Comparison of ENCODE assay signal across 1 cellular context in the genomic region with DNA sequence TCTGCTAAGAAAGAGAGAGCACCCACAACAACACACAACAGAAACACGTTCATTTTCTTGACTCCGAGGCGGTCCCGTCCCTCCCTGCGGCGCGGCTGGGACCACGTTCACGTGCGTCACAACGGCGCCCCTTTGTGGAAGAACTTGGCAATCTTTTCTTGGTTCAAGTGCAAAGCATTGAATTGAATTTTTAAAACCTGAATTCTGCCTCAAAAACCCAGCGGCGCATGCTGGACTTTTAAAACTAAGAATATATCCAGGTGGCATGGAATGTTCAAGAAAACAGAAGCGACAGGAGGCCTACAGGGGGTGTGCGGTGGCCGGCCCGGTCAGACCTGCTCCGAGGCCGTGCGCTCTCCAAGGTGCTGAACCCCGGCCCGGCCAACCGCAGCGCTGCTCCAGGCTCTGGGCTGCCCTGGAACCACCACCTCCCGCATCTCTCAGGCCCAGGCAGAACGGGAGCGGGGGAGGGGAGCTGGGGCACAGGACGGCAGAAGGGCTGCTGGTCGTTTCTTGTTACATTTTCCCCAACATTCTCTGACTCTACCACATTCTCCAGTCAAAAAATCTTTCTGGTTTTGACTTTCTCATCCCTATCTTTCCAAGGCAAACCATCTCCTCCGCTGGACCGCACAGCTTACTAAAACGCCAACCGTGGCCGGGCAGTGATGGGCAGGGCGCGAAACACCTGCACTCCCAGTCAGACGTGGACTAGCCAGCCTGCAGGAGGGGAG.
A peak's percentile ranks its signal among the peaks of the same experiment; 100 is the strongest.
TF ChIP-seq lines count a peak whose summit lies in the region.

No MANE protein-coding gene starts in this region.

TF ChIP-seq in HepG2, 621 proteins besides CTCF, POLR2A, EP300 and RAD21 (continued from another document and continues in another):
- TF ChIP-seq ZBTB21 (CRISPR knock-in tag; IDR thresholded peaks at IDR 0.05) (no peak; the same call in 1 of the 2 replicates), HNRNPUL1 (IDR thresholded peaks at IDR 0.05; ENCODE audit: low read depth, low read length) (no peak), HIVEP1 (CRISPR knock-in tag; IDR thresholded peaks at IDR 0.05) (peak; percentile 61), ZNF260 (CRISPR knock-in tag; IDR thresholded peaks at IDR 0.05; ENCODE audit: borderline replicate concordance, low read depth) (no peak), ZNF883 (CRISPR knock-in tag; IDR thresholded peaks at IDR 0.05; ENCODE audit: not compliant biosample characterization) (peak; percentile 76), ZKSCAN5 (CRISPR knock-in tag; IDR thresholded peaks at IDR 0.05) (no peak), PCBP1 (IDR thresholded peaks at IDR 0.05; ENCODE audit: borderline replicate concordance, low read depth, low read length) (no peak), ZNF441 (CRISPR knock-in tag; IDR thresholded peaks at IDR 0.05; ENCODE audit: borderline replicate concordance) (peak; percentile 96), ZNF720 (CRISPR knock-in tag; IDR thresholded peaks at IDR 0.05) (no peak), NFYC (CRISPR knock-in tag; IDR thresholded peaks at IDR 0.05) (no peak), ZKSCAN8 (CRISPR knock-in tag; IDR thresholded peaks at IDR 0.05; ENCODE audit: borderline replicate concordance) (0 out of 2 replicates have a peak, but pooled peaks have one; percentile 38), RBFOX2 (IDR thresholded peaks at IDR 0.05; ENCODE audit: low read depth, low read length) (peak; percentile 49; the same call in 1 of the 2 replicates), ZNF737 (CRISPR knock-in tag; IDR thresholded peaks at IDR 0.05; ENCODE audit: borderline replicate concordance) (peak; percentile 98; the same call in 1 of the 2 replicates), BRCA1 (CRISPR knock-in tag; IDR thresholded peaks at IDR 0.05) (peak; percentile 99), HNRNPL (IDR thresholded peaks at IDR 0.05; ENCODE audit: low read depth, low read length) (0 out of 2 replicates have a peak, but pooled peaks have one; percentile 53), JUNB (CRISPR knock-in tag; IDR thresholded peaks at IDR 0.05; ENCODE audit: borderline replicate concordance) (no peak), HOXA9 (CRISPR knock-in tag; IDR thresholded peaks at IDR 0.05; ENCODE audit: borderline replicate concordance) (no peak), EEA1 (CRISPR knock-in tag; IDR thresholded peaks at IDR 0.05; ENCODE audit: borderline replicate concordance) (peak; percentile 85; the same call in 1 of the 2 replicates), EED (CRISPR knock-in tag; IDR thresholded peaks at IDR 0.05) (no peak), ZNF766 (CRISPR knock-in tag; IDR thresholded peaks at IDR 0.05; ENCODE audit: borderline replicate concordance) (peak; percentile 96; the same call in 1 of the 2 replicates), PHF8 (CRISPR knock-in tag; IDR thresholded peaks at IDR 0.05) (peak; percentile 47), DR1 (CRISPR knock-in tag; IDR thresholded peaks at IDR 0.05) (peak; percentile 49; the same call in 1 of the 2 replicates), ZNF224 (CRISPR knock-in tag; IDR thresholded peaks at IDR 0.05) (no peak), HDAC1 (CRISPR knock-in tag; IDR thresholded peaks at IDR 0.05) (peak; percentile 72), ZNF577 (CRISPR knock-in tag; IDR thresholded peaks at IDR 0.05; ENCODE audit: borderline replicate concordance, low read depth) (no peak), NR3C1 (CRISPR knock-in tag; IDR thresholded peaks at IDR 0.05) (no peak), NFKB2 (CRISPR knock-in tag; IDR thresholded peaks at IDR 0.05; ENCODE audit: borderline replicate concordance) (peak; percentile 100), RORA (CRISPR knock-in tag; IDR thresholded peaks at IDR 0.05) (no peak; the same call in 1 of the 2 replicates), PPARG (CRISPR knock-in tag; conservative IDR thresholded peaks at IDR 0.05) (peak; percentile 74; the same call in 1 of the 2 replicates), ZNF547 (CRISPR knock-in tag; IDR thresholded peaks at IDR 0.05) (peak; percentile 95), SIN3B (IDR thresholded peaks at IDR 0.05; ENCODE audit: low read length) (no peak), ZFP90 (CRISPR knock-in tag; IDR thresholded peaks at IDR 0.05; ENCODE audit: borderline replicate concordance) (peak; percentile 98)
- TF ChIP-seq, protein P1, sequence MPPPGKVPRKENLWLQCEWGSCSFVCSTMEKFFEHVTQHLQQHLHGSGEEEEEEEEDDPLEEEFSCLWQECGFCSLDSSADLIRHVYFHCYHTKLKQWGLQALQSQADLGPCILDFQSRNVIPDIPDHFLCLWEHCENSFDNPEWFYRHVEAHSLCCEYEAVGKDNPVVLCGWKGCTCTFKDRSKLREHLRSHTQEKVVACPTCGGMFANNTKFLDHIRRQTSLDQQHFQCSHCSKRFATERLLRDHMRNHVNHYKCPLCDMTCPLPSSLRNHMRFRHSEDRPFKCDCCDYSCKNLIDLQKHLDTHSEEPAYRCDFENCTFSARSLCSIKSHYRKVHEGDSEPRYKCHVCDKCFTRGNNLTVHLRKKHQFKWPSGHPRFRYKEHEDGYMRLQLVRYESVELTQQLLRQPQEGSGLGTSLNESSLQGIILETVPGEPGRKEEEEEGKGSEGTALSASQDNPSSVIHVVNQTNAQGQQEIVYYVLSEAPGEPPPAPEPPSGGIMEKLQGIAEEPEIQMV (CRISPR knock-in tag; IDR thresholded peaks at IDR 0.05; ENCODE audit: low read depth) = peak; percentile 34; the same call in 1 of the 2 replicates
- TF ChIP-seq, protein P2, sequence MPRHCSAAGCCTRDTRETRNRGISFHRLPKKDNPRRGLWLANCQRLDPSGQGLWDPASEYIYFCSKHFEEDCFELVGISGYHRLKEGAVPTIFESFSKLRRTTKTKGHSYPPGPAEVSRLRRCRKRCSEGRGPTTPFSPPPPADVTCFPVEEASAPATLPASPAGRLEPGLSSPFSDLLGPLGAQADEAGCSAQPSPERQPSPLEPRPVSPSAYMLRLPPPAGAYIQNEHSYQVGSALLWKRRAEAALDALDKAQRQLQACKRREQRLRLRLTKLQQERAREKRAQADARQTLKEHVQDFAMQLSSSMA (CRISPR knock-in tag; IDR thresholded peaks at IDR 0.05) = peak; percentile 69; the same call in 1 of the 2 replicates
- TF ChIP-seq, protein P3, sequence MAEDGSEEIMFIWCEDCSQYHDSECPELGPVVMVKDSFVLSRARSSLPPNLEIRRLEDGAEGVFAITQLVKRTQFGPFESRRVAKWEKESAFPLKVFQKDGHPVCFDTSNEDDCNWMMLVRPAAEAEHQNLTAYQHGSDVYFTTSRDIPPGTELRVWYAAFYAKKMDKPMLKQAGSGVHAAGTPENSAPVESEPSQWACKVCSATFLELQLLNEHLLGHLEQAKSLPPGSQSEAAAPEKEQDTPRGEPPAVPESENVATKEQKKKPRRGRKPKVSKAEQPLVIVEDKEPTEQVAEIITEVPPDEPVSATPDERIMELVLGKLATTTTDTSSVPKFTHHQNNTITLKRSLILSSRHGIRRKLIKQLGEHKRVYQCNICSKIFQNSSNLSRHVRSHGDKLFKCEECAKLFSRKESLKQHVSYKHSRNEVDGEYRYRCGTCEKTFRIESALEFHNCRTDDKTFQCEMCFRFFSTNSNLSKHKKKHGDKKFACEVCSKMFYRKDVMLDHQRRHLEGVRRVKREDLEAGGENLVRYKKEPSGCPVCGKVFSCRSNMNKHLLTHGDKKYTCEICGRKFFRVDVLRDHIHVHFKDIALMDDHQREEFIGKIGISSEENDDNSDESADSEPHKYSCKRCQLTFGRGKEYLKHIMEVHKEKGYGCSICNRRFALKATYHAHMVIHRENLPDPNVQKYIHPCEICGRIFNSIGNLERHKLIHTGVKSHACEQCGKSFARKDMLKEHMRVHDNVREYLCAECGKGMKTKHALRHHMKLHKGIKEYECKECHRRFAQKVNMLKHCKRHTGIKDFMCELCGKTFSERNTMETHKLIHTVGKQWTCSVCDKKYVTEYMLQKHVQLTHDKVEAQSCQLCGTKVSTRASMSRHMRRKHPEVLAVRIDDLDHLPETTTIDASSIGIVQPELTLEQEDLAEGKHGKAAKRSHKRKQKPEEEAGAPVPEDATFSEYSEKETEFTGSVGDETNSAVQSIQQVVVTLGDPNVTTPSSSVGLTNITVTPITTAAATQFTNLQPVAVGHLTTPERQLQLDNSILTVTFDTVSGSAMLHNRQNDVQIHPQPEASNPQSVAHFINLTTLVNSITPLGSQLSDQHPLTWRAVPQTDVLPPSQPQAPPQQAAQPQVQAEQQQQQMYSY (CRISPR knock-in tag; IDR thresholded peaks at IDR 0.05) = peak; percentile 75; the same call in 1 of the 2 replicates
- TF ChIP-seq, protein P4, sequence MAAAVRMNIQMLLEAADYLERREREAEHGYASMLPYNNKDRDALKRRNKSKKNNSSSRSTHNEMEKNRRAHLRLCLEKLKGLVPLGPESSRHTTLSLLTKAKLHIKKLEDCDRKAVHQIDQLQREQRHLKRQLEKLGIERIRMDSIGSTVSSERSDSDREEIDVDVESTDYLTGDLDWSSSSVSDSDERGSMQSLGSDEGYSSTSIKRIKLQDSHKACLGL (CRISPR knock-in tag; IDR thresholded peaks at IDR 0.05) = peak; percentile 92
- TF ChIP-seq, protein P5, sequence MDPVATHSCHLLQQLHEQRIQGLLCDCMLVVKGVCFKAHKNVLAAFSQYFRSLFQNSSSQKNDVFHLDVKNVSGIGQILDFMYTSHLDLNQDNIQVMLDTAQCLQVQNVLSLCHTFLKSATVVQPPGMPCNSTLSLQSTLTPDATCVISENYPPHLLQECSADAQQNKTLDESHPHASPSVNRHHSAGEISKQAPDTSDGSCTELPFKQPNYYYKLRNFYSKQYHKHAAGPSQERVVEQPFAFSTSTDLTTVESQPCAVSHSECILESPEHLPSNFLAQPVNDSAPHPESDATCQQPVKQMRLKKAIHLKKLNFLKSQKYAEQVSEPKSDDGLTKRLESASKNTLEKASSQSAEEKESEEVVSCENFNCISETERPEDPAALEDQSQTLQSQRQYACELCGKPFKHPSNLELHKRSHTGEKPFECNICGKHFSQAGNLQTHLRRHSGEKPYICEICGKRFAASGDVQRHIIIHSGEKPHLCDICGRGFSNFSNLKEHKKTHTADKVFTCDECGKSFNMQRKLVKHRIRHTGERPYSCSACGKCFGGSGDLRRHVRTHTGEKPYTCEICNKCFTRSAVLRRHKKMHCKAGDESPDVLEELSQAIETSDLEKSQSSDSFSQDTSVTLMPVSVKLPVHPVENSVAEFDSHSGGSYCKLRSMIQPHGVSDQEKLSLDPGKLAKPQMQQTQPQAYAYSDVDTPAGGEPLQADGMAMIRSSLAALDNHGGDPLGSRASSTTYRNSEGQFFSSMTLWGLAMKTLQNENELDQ (CRISPR knock-in tag; IDR thresholded peaks at IDR 0.05; ENCODE audit: borderline replicate concordance) = peak; percentile 90
- TF ChIP-seq, protein P6, sequence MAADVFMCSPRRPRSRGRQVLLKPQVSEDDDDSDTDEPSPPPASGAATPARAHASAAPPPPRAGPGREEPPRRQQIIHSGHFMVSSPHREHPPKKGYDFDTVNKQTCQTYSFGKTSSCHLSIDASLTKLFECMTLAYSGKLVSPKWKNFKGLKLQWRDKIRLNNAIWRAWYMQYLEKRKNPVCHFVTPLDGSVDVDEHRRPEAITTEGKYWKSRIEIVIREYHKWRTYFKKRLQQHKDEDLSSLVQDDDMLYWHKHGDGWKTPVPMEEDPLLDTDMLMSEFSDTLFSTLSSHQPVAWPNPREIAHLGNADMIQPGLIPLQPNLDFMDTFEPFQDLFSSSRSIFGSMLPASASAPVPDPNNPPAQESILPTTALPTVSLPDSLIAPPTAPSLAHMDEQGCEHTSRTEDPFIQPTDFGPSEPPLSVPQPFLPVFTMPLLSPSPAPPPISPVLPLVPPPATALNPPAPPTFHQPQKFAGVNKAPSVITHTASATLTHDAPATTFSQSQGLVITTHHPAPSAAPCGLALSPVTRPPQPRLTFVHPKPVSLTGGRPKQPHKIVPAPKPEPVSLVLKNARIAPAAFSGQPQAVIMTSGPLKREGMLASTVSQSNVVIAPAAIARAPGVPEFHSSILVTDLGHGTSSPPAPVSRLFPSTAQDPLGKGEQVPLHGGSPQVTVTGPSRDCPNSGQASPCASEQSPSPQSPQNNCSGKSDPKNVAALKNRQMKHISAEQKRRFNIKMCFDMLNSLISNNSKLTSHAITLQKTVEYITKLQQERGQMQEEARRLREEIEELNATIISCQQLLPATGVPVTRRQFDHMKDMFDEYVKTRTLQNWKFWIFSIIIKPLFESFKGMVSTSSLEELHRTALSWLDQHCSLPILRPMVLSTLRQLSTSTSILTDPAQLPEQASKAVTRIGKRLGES (CRISPR knock-in tag; IDR thresholded peaks at IDR 0.05; ENCODE audit: borderline replicate concordance) = peak; percentile 94
- TF ChIP-seq, protein P7, sequence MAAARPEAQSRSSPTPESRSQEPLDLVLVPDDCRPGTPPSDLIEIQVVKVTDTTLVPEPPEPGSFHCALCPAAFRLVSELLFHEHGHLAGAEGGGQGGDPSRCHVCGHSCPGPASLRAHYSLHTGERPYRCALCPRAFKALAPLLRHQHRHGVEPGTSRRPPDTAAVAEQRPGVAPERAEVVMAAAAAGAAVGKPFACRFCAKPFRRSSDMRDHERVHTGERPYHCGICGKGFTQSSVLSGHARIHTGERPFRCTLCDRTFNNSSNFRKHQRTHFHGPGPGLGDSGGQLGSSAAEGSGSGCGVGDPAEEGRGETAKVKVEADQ (CRISPR knock-in tag; IDR thresholded peaks at IDR 0.05; ENCODE audit: borderline replicate concordance) = peak; percentile 74; the same call in 1 of the 2 replicates
- TF ChIP-seq, protein P8, sequence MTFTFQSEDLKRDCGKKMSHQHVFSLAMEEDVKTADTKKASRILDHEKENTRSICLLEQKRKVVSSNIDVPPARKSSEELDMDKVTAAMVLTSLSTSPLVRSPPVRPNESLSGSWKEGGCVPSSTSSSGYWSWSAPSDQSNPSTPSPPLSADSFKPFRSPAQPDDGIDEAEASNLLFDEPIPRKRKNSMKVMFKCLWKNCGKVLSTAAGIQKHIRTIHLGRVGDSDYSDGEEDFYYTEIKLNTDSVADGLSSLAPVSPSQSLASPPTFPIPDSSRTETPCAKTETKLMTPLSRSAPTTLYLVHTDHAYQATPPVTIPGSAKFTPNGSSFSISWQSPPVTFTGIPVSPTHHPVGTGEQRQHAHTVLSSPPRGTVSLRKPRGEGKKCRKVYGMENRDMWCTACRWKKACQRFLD (CRISPR knock-in tag; IDR thresholded peaks at IDR 0.05; ENCODE audit: borderline replicate concordance) = 0 out of 2 replicates have a peak, but pooled peaks have one; percentile 73
- TF ChIP-seq, protein P9, sequence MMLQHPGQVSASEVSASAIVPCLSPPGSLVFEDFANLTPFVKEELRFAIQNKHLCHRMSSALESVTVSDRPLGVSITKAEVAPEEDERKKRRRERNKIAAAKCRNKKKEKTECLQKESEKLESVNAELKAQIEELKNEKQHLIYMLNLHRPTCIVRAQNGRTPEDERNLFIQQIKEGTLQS (CRISPR knock-in tag; IDR thresholded peaks at IDR 0.05) = peak; percentile 74; the same call in 1 of the 2 replicates
- TF ChIP-seq, protein P10, sequence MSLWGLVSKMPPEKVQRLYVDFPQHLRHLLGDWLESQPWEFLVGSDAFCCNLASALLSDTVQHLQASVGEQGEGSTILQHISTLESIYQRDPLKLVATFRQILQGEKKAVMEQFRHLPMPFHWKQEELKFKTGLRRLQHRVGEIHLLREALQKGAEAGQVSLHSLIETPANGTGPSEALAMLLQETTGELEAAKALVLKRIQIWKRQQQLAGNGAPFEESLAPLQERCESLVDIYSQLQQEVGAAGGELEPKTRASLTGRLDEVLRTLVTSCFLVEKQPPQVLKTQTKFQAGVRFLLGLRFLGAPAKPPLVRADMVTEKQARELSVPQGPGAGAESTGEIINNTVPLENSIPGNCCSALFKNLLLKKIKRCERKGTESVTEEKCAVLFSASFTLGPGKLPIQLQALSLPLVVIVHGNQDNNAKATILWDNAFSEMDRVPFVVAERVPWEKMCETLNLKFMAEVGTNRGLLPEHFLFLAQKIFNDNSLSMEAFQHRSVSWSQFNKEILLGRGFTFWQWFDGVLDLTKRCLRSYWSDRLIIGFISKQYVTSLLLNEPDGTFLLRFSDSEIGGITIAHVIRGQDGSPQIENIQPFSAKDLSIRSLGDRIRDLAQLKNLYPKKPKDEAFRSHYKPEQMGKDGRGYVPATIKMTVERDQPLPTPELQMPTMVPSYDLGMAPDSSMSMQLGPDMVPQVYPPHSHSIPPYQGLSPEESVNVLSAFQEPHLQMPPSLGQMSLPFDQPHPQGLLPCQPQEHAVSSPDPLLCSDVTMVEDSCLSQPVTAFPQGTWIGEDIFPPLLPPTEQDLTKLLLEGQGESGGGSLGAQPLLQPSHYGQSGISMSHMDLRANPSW (CRISPR knock-in tag; IDR thresholded peaks at IDR 0.05; ENCODE audit: borderline replicate concordance) = peak; percentile 73; the same call in 1 of the 2 replicates
